Comparison of ENCODE assay signal across 8 cellular contexts in genomic region chr21:44454747-44455523, GRCh38. TPM values are rescaled to one million over a fixed set of nuclear protein-coding genes. Genes with fewer than 3 reads are reported as not detected.
DNase-seq lines count a peak whose midpoint lies in the region; ATAC-seq, FAIRE-seq and TF ChIP-seq lines count a peak whose summit lies in the region.

A gene with protein sequence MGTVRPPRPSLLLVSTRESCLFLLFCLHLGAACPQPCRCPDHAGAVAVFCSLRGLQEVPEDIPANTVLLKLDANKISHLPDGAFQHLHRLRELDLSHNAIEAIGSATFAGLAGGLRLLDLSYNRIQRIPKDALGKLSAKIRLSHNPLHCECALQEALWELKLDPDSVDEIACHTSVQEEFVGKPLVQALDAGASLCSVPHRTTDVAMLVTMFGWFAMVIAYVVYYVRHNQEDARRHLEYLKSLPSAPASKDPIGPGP (plus strand): TSS chr21:44455510. CDS start chr21:44456645, 1,135 bp downstream.

- peaks cover 30% of the 10 kb centered on the region for H3K27me3 Mint-ChIP-seq in T-helper 1 cell treated with Interleukin-12 subunit alpha and Interleukin-12 subunit beta and Interleukin-4 antibody, amounts not matched to agents 30 μg/mL and 1 μg/mL, for 36 hours (ENCODE audit: low read depth)
- H3K27me3 Mint-ChIP-seq in astrocyte (ENCODE audit: low read depth, unreplicated experiment), result peaks cover 26% of the 10 kb centered on the region

- DNase-seq in EL, result peak; percentile 49
- peak; percentile 9 for DNase-seq in astrocyte (ENCODE audit: low read depth)
- DNase-seq in iPS DF 6.9 (ENCODE audit: low read depth, low spot score), result peak; percentile 71
- DNase-seq in NCI-H510A (lab: John Stamatoyannopoulos, UW), result no peak

- H3K4me1 ChIP-seq in KMS-11 (ENCODE audit: low read depth, poor library complexity, severe bottlenecking) (no peaks in the 10 kb centered on the region), astrocyte (ENCODE audit: insufficient read depth, low read length) (no peaks in the 10 kb centered on the region), iPS DF 6.9 (ENCODE audit: control insufficient read depth, insufficient read depth, low read length) (0 out of 2 replicates have a peak, but pooled peaks cover 2% of the 10 kb centered on the region), skeletal muscle satellite cell (ENCODE audit: control insufficient read depth, insufficient read depth, low read length) (no peaks in the 10 kb centered on the region)

- H2AFZ ChIP-seq in KMS-11 (ENCODE audit: low read depth) (peak within 1 kb of the TSS; percentile 34; the same call in 1 of the 2 replicates), astrocyte (ENCODE audit: low read depth, low read length) (peak within 1 kb of the TSS; percentile 77)

- H3K9ac ChIP-seq in KMS-11, result no peak within 1 kb of the TSS
- peak within 1 kb of the TSS; percentile 43 for H3K9ac ChIP-seq in astrocyte (ENCODE audit: low read length)
- H3K9ac ChIP-seq in skeletal muscle satellite cell (ENCODE audit: low read depth, low read length), result peak within 1 kb of the TSS; percentile 54

- H4K20me1 ChIP-seq in KMS-11 (ENCODE audit: insufficient read depth) (no peaks in the 10 kb centered on the region), astrocyte (ENCODE audit: insufficient read depth, low read length) (no peaks in the 10 kb centered on the region)

- H3K9me3 Mint-ChIP-seq in T-helper 1 cell treated with Interleukin-12 subunit alpha and Interleukin-12 subunit beta and Interleukin-4 antibody, amounts not matched to agents 30 μg/mL and 1 μg/mL, for 36 hours, result peaks cover 19% of the 10 kb centered on the region
- H3K9me3 Mint-ChIP-seq in astrocyte (ENCODE audit: unreplicated experiment), result peaks cover 7% of the 10 kb centered on the region

- H3K27me3 ChIP-seq in KMS-11 (ENCODE audit: insufficient read depth, low read depth), result peaks cover 62% of the 10 kb centered on the region
- peaks cover 4% of the 10 kb centered on the region for H3K27me3 ChIP-seq in astrocyte (ENCODE audit: insufficient read depth, low read length)
- no peaks in the 10 kb centered on the region for H3K27me3 ChIP-seq in iPS DF 6.9 (ENCODE audit: control insufficient read depth, insufficient read depth, low read length)
- H3K27me3 ChIP-seq in skeletal muscle satellite cell (ENCODE audit: control insufficient read depth, insufficient read depth, low read length), result peaks cover 29% of the 10 kb centered on the region

- H3K4me2 ChIP-seq in KMS-11 (no peak within 1 kb of the TSS), astrocyte (ENCODE audit: low read length) (peak within 1 kb of the TSS; percentile 85), skeletal muscle satellite cell (ENCODE audit: low read length) (peak within 1 kb of the TSS; percentile 90)

- no peak for FAIRE-seq in astrocyte (lab: Jason Lieb, UNC)

- no CpG with 5 or more reads among the region's 45 CpGs for WGBS in iPS DF 6.9 (ENCODE audit: insufficient coverage, insufficient read length)

- no peak within 1 kb of the TSS for H3K27ac Mint-ChIP-seq in T-helper 1 cell treated with Interleukin-12 subunit alpha and Interleukin-12 subunit beta and Interleukin-4 antibody, amounts not matched to agents 30 μg/mL and 1 μg/mL, for 36 hours
- no peak within 1 kb of the TSS for H3K27ac Mint-ChIP-seq in astrocyte (ENCODE audit: unreplicated experiment)

- TF ChIP-seq CTCF in KMS-11 (conservative IDR thresholded peaks at IDR 0.05; ENCODE audit: low read depth, low read length) (no peak), astrocyte (IDR thresholded peaks at IDR 0.05; ENCODE audit: insufficient read depth, low read depth, low read length) (no peak)

- H3K4me3 Mint-ChIP-seq in T-helper 1 cell treated with Interleukin-12 subunit alpha and Interleukin-12 subunit beta and Interleukin-4 antibody, amounts not matched to agents 30 μg/mL and 1 μg/mL, for 36 hours, result peak within 1 kb of the TSS; percentile 78
- H3K4me3 Mint-ChIP-seq in astrocyte (ENCODE audit: unreplicated experiment), result peak within 1 kb of the TSS; percentile 83

- no peaks in the 10 kb centered on the region for H3K36me3 Mint-ChIP-seq in T-helper 1 cell treated with Interleukin-12 subunit alpha and Interleukin-12 subunit beta and Interleukin-4 antibody, amounts not matched to agents 30 μg/mL and 1 μg/mL, for 36 hours (ENCODE audit: low read depth)
- H3K36me3 Mint-ChIP-seq in astrocyte (ENCODE audit: low read depth, unreplicated experiment), result peaks cover 2% of the 10 kb centered on the region

- H3K4me1 Mint-ChIP-seq in T-helper 1 cell treated with Interleukin-12 subunit alpha and Interleukin-12 subunit beta and Interleukin-4 antibody, amounts not matched to agents 30 μg/mL and 1 μg/mL, for 36 hours (ENCODE audit: low read depth), result peaks cover 2% of the 10 kb centered on the region
- H3K4me1 Mint-ChIP-seq in astrocyte (ENCODE audit: low read depth, unreplicated experiment), result peaks cover 3% of the 10 kb centered on the region

- H3K27ac ChIP-seq in KMS-11 (no peak within 1 kb of the TSS), astrocyte (ENCODE audit: low read depth, low read length) (no peak within 1 kb of the TSS), iPS DF 6.9 (ENCODE audit: low read length) (no peak within 1 kb of the TSS)

- no peak within 1 kb of the TSS for H3K4me3 ChIP-seq in KMS-11 (IDR thresholded peaks at IDR 0.05; ENCODE audit: insufficient read depth, low read depth, low read length)
- H3K4me3 ChIP-seq in astrocyte (ENCODE audit: insufficient read depth, low read depth, low read length), result peak within 1 kb of the TSS; percentile 55
- peak within 1 kb of the TSS; percentile 71 for H3K4me3 ChIP-seq in iPS DF 6.9 (ENCODE audit: low read length)
- peak within 1 kb of the TSS; percentile 70 for H3K4me3 ChIP-seq in skeletal muscle satellite cell (ENCODE audit: low read length)

- no peaks in the 10 kb centered on the region for H3K79me2 ChIP-seq in KMS-11 (ENCODE audit: insufficient read depth, low read depth)
- H3K79me2 ChIP-seq in astrocyte (ENCODE audit: insufficient read depth, low read length), result no peaks in the 10 kb centered on the region

- H3K9me3 ChIP-seq in astrocyte (ENCODE audit: insufficient read depth, low read depth, low read length), result no peaks in the 10 kb centered on the region
- no peaks in the 10 kb centered on the region for H3K9me3 ChIP-seq in iPS DF 6.9 (ENCODE audit: control insufficient read depth, insufficient read depth, low read length)
- no peaks in the 10 kb centered on the region for H3K9me3 ChIP-seq in skeletal muscle satellite cell (replicated peaks; ENCODE audit: low read length)

- no peak for ATAC-seq in GM21717 (IDR thresholded peaks at IDR 0.05; ENCODE audit: unreplicated experiment)

- H3K36me3 ChIP-seq in KMS-11 (ENCODE audit: insufficient read depth) (no peaks in the 10 kb centered on the region), astrocyte (ENCODE audit: insufficient read depth, low read length) (no peaks in the 10 kb centered on the region), iPS DF 6.9 (ENCODE audit: control insufficient read depth, insufficient read depth, low read length) (no peaks in the 10 kb centered on the region), skeletal muscle satellite cell (ENCODE audit: insufficient read depth, low read length) (no peaks in the 10 kb centered on the region)

RNA-seq across cellular contexts. Expression of the gene that starts here (rescaled TPM):
- 5.2 and 5.6 TPM in 2 replicates for total RNA-seq in astrocyte
- 0.51 and 1.5 TPM in 2 replicates for total RNA-seq in skeletal muscle satellite cell (2012; rRNA removed)
